Comparison of ENCODE assay signal across 2 cellular contexts in the genomic region with DNA sequence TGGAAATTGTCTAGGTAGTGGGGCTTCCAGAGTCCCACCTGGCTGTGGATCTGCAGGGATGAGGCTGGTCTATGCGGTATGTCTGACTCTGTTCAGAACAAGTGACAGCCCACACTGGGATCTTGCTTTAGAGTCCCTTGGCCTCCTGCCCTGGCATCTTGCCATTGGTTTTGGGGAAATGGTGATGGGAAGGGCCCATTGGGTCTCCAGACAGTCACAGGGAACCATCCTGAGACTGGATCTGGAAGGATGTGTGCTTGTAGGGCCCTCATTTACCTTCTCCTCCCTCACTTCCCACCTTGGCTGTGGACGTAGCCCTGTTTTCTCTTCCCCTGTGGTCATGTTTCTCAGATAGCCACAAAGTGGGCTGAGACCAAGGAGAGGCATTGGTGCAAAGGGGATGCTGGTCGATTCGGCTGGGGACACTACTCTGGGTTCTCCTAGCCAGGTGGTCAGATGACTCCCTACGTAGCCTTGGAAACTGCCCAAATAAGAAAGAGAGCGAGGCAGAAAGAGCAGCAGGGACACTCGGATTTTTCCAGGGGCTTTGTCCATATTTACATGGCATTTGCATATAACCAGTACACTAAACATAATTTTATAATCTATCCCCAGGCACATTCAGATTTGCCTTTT.
TF ChIP-seq lines count a peak whose summit lies in the region.

No MANE protein-coding gene starts in this region.

TF ChIP-seq in liver, 16 proteins besides CTCF, POLR2A, EP300 and RAD21:
- TF ChIP-seq FOXA2 (IDR thresholded peaks at IDR 0.05) (no peak), TAF1 (conservative IDR thresholded peaks at IDR 0.05) (no peak), YY1 (IDR thresholded peaks at IDR 0.05) (no peak), RXRA (IDR thresholded peaks at IDR 0.05) (no peak), FOXA1 (IDR thresholded peaks at IDR 0.05) (no peak), JUND (IDR thresholded peaks at IDR 0.05) (no peak), NR2F2 (IDR thresholded peaks at IDR 0.05) (no peak)

TF ChIP-seq in HepG2, 621 proteins besides CTCF, POLR2A, EP300 and RAD21:
- TF ChIP-seq EED (CRISPR knock-in tag; IDR thresholded peaks at IDR 0.05) (no peak), CREB1 (IDR thresholded peaks at IDR 0.05) (no peak), CREB1 (CRISPR knock-in tag; IDR thresholded peaks at IDR 0.05) (no peak), REPIN1 (CRISPR knock-in tag; IDR thresholded peaks at IDR 0.05; ENCODE audit: borderline replicate concordance, low read depth) (no peak), ETV6 (CRISPR knock-in tag; conservative IDR thresholded peaks at IDR 0.05) (no peak)
- TF ChIP-seq, protein P1, sequence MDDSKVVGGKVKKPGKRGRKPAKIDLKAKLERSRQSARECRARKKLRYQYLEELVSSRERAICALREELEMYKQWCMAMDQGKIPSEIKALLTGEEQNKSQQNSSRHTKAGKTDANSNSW (CRISPR knock-in tag; IDR thresholded peaks at IDR 0.05; ENCODE audit: borderline replicate concordance), result no peak
TF ChIP-seq in HepG2: peak in this region for 0.
